Comparison of ENCODE assay signal across 18 cellular contexts in genomic region chr15:73268457-73268856, GRCh38.
DNase-seq lines count a peak whose midpoint lies in the region; ATAC-seq lines count a peak whose summit lies in the region.
"Had no signal": no experiment of that assay in that cellular context is flagged by ENCODE, and none has a peak within 500 bp of the region (broad histone marks: within the 10 kb centered on the region; RNA-seq: fewer than 3 reads in every experiment).

No MANE protein-coding gene starts in this region.

- no peaks in the 10 kb centered on the region for H3K9me3 Mint-ChIP-seq in activated T-helper 17 cell treated with anti-CD3 and anti-CD28 coated beads, Interleukin-2, amount 50 U/mL, for 72 hours
- no peaks in the 10 kb centered on the region for H3K9me3 Mint-ChIP-seq in stimulated activated effector memory CD8-positive, alpha-beta T cell treated with anti-CD3 and anti-CD28 coated beads, Interleukin-12 subunit alpha, Interleukin-12 subunit beta, amount 100 ng/mL, for 72 hours
- no peaks in the 10 kb centered on the region for H3K9me3 Mint-ChIP-seq in activated T-helper 2 cell treated with anti-CD3 and anti-CD28 coated beads, Interferon-gamma antibody, Interleukin-2, Interleukin-4, amounts not matched to agents 10 μg/mL and 5 μg/mL and 100 μg/mL, durations not matched to agents 14 hours and 24 hours and 36 hours
- H3K9me3 Mint-ChIP-seq: CD4-positive, alpha-beta T cell; CD8-positive, alpha-beta memory T cell; GM23338; H9; HFFc6 had no signal

- intact Hi-C loops in activated T-helper 2 cell treated with anti-CD3 and anti-CD28 coated beads, Interferon-gamma antibody, Interleukin-2, Interleukin-4, amounts not matched to agents 10 μg/mL and 5 μg/mL and 100 μg/mL, durations not matched to agents 14 hours and 24 hours and 36 hours (cut with micrococcal nuclease) = no loop called here

- H3K27me3 Mint-ChIP-seq in activated T-helper 17 cell treated with anti-CD3 and anti-CD28 coated beads, Interleukin-2, amount 50 U/mL, for 72 hours = no peaks in the 10 kb centered on the region
- no peaks in the 10 kb centered on the region for H3K27me3 Mint-ChIP-seq in activated T-helper 2 cell treated with anti-CD3 and anti-CD28 coated beads, Interferon-gamma antibody, Interleukin-2, Interleukin-4, amounts not matched to agents 10 μg/mL and 5 μg/mL and 100 μg/mL, durations not matched to agents 14 hours and 24 hours and 36 hours (ENCODE audit: low read depth)
- H3K27me3 Mint-ChIP-seq: CD4-positive, alpha-beta T cell; CD8-positive, alpha-beta memory T cell had no signal

- no peak overlapping the region for H3K4me3 Mint-ChIP-seq in activated T-helper 17 cell treated with anti-CD3 and anti-CD28 coated beads, Interleukin-2, amount 50 U/mL, for 72 hours
- H3K4me3 Mint-ChIP-seq in stimulated activated effector memory CD8-positive, alpha-beta T cell treated with anti-CD3 and anti-CD28 coated beads, Interleukin-12 subunit alpha, Interleukin-12 subunit beta, amount 100 ng/mL, for 72 hours = no peak overlapping the region
- no peak overlapping the region for H3K4me3 Mint-ChIP-seq in activated T-helper 2 cell treated with anti-CD3 and anti-CD28 coated beads, Interferon-gamma antibody, Interleukin-2, Interleukin-4, amounts not matched to agents 10 μg/mL and 5 μg/mL and 100 μg/mL, durations not matched to agents 14 hours and 24 hours and 36 hours (ENCODE audit: low read depth)
- H3K4me3 Mint-ChIP-seq: CD14-positive monocyte; CD4-positive, alpha-beta T cell; CD8-positive, alpha-beta memory T cell; GM23338; H9; HFFc6 had no signal

- peaks cover 7% of the 10 kb centered on the region for H3K4me1 Mint-ChIP-seq in activated T-helper 17 cell treated with anti-CD3 and anti-CD28 coated beads, Interleukin-2, amount 50 U/mL, for 72 hours
- peaks cover 9% of the 10 kb centered on the region for H3K4me1 Mint-ChIP-seq in stimulated activated effector memory CD8-positive, alpha-beta T cell treated with anti-CD3 and anti-CD28 coated beads, Interleukin-12 subunit alpha, Interleukin-12 subunit beta, amount 100 ng/mL, for 72 hours
- H3K4me1 Mint-ChIP-seq in activated T-helper 2 cell treated with anti-CD3 and anti-CD28 coated beads, Interferon-gamma antibody, Interleukin-2, Interleukin-4, amounts not matched to agents 10 μg/mL and 5 μg/mL and 100 μg/mL, durations not matched to agents 14 hours and 24 hours and 36 hours (ENCODE audit: low read depth) = peaks cover 4% of the 10 kb centered on the region

- no peak overlapping the region for H3K27ac Mint-ChIP-seq in activated T-helper 17 cell treated with anti-CD3 and anti-CD28 coated beads, Interleukin-2, amount 50 U/mL, for 72 hours
- no peak overlapping the region for H3K27ac Mint-ChIP-seq in stimulated activated effector memory CD8-positive, alpha-beta T cell treated with anti-CD3 and anti-CD28 coated beads, Interleukin-12 subunit alpha, Interleukin-12 subunit beta, amount 100 ng/mL, for 72 hours
- no peak overlapping the region for H3K27ac Mint-ChIP-seq in activated T-helper 2 cell treated with anti-CD3 and anti-CD28 coated beads, Interferon-gamma antibody, Interleukin-2, Interleukin-4, amounts not matched to agents 10 μg/mL and 5 μg/mL and 100 μg/mL, durations not matched to agents 14 hours and 24 hours and 36 hours
- H3K27ac Mint-ChIP-seq: CD14-positive monocyte; CD4-positive, alpha-beta T cell; CD8-positive, alpha-beta memory T cell; GM23338; H9; HFFc6 had no signal

- peak; percentile 31 for ATAC-seq in activated T-helper 17 cell treated with anti-CD3 and anti-CD28 coated beads, Interleukin-2, amount 50 U/mL, for 72 hours (replicated peaks)
- peak; percentile 61 for ATAC-seq in stimulated activated effector memory CD8-positive, alpha-beta T cell treated with anti-CD3 and anti-CD28 coated beads, Interleukin-12 subunit alpha, Interleukin-12 subunit beta, amount 100 ng/mL, for 72 hours
- ATAC-seq: GM23338 had no signal

- DNase-seq in HCEC 1CT (peak; percentile 7), nucleus accumbens (lab: John Stamatoyannopoulos, UW) (no peak), NCI-H2196 treated with DMSO at 0.1 percent for 48 hours (lab: John Stamatoyannopoulos, UW; ENCODE audit: unreplicated experiment) (no peak)
- DNase-seq in stimulated activated effector memory CD8-positive, alpha-beta T cell treated with anti-CD3 and anti-CD28 coated beads, Interleukin-12 subunit alpha, Interleukin-12 subunit beta, amount 100 ng/mL, for 72 hours (ENCODE audit: low spot score in 2 of 2) = no peak
- DNase-seq in activated T-helper 2 cell treated with anti-CD3 and anti-CD28 coated beads, Interferon-gamma antibody, Interleukin-2, Interleukin-4, amounts not matched to agents 10 μg/mL and 5 μg/mL and 100 μg/mL, durations not matched to agents 14 hours and 24 hours and 36 hours (ENCODE audit: low spot score) = no peak
- DNase-seq: AML-193; BE2C; CD4-positive, alpha-beta T cell; CD8-positive, alpha-beta memory T cell; DMS 273 treated with DMSO at 0.1 percent for 48 hours; DMS79; EL; GDM1; H9; HFFc6 had no signal

- H3K36me3 Mint-ChIP-seq in activated T-helper 17 cell treated with anti-CD3 and anti-CD28 coated beads, Interleukin-2, amount 50 U/mL, for 72 hours (ENCODE audit: low read depth) = peaks cover 20% of the 10 kb centered on the region
- H3K36me3 Mint-ChIP-seq in stimulated activated effector memory CD8-positive, alpha-beta T cell treated with anti-CD3 and anti-CD28 coated beads, Interleukin-12 subunit alpha, Interleukin-12 subunit beta, amount 100 ng/mL, for 72 hours = peaks cover 21% of the 10 kb centered on the region
- H3K36me3 Mint-ChIP-seq in activated T-helper 2 cell treated with anti-CD3 and anti-CD28 coated beads, Interferon-gamma antibody, Interleukin-2, Interleukin-4, amounts not matched to agents 10 μg/mL and 5 μg/mL and 100 μg/mL, durations not matched to agents 14 hours and 24 hours and 36 hours (ENCODE audit: low read depth) = no peaks in the 10 kb centered on the region
- H3K36me3 Mint-ChIP-seq: CD14-positive monocyte had no signal
